In genomic region chr14:21406213-21406612, GRCh38 we compare ENCODE assay signal across 33 cellular contexts.
"Had no signal": no experiment of that assay in that cellular context is flagged by ENCODE, and none has a peak within 500 bp of the region (broad histone marks: within the 10 kb centered on the region; RNA-seq: fewer than 3 reads in every experiment).

No MANE protein-coding gene starts in this region.

- H3K4me3 ChIP-seq: adrenal gland, cardiac muscle cell had no signal

- H3K4me1 ChIP-seq: adrenal gland had no signal

- DNase-seq: activated B cell treated with CpG ODN at 0.5 μM for 24 hours; activated CD4-positive, alpha-beta memory T cell treated with anti-CD3 and anti-CD28 coated beads for 36 hours; activated CD4-positive, alpha-beta T cell treated with anti-CD3 and anti-CD28 coated beads for 4 hours; activated CD4-positive, alpha-beta T cell treated with anti-CD3 and anti-CD28 coated beads, Interleukin-2, amount 50 U/mL, for 1 hour; activated CD4-positive, alpha-beta T cell treated with anti-CD3 and anti-CD28 coated beads, Interleukin-2, amount 50 U/mL, for 4 hours; activated CD4-positive, CD25-positive, alpha-beta regulatory T cell treated with anti-CD3 and anti-CD28 coated beads, Interleukin-2, amount 50 U/mL, for 72 hours; activated CD8-positive, alpha-beta memory T cell treated with anti-CD3 and anti-CD28 coated beads, Interleukin-2, amount 50 U/mL, for 4 hours; activated CD8-positive, alpha-beta T cell treated with anti-CD3 and anti-CD28 coated beads for 36 hours; activated effector memory CD4-positive, alpha-beta T cell treated with anti-CD3 and anti-CD28 coated beads, Interleukin-2, amount 50 U/mL, for 16 hours; activated gamma-delta T cell treated with Interleukin-2 at 50 U/mL for 16 hours; activated naive CD4-positive, alpha-beta T cell; activated naive CD8-positive, alpha-beta T cell treated with anti-CD3 and anti-CD28 coated beads for 36 hours; activated T-cell treated with anti-CD3 and anti-CD28 coated beads for 4 hours; activated T-cell treated with anti-CD3 and anti-CD28 coated beads, Interleukin-2, amount 50 U/mL, for 1 hour; activated T-cell treated with anti-CD3 and anti-CD28 coated beads, Interleukin-2, amount 50 U/mL, for 72 hours; adrenal gland; amniotic stem cell; aorta; caudate nucleus; cerebellar nuclear complex; SW 1271; T-helper 1 cell; T-helper 2 cell; T-helper 9 cell had no signal

- H3K27ac Mint-ChIP-seq: activated B cell treated with CpG ODN at 0.5 μM for 24 hours; activated CD4-positive, alpha-beta memory T cell treated with anti-CD3 and anti-CD28 coated beads for 36 hours; activated CD8-positive, alpha-beta T cell treated with anti-CD3 and anti-CD28 coated beads for 36 hours; activated naive CD8-positive, alpha-beta T cell treated with anti-CD3 and anti-CD28 coated beads for 36 hours; activated T-helper 1 cell treated with anti-CD3 and anti-CD28 coated beads, Interleukin-12 subunit alpha, Interleukin-12 subunit beta, Interleukin-2, Interleukin-4 antibody, amounts not matched to agents 30 ng/mL and 10 ng/mL and 1 ng/mL, durations not matched to agents 14 hours and 24 hours and 36 hours; activated T-helper 17 cell treated with anti-CD3 and anti-CD28 coated beads, Interleukin-2, amount 50 U/mL, for 72 hours; brain; T-helper 1 cell treated with Interleukin-12 subunit alpha and Interleukin-12 subunit beta and Interleukin-4 antibody, amounts not matched to agents 30 μg/mL and 1 μg/mL, for 36 hours; T-helper 2 cell treated with Interferon-gamma antibody and Interleukin-4, amounts not matched to agents 5 μg/mL and 100 μg/mL, for 36 hours had no signal

- H3K4me3 Mint-ChIP-seq: activated B cell treated with CpG ODN at 0.5 μM for 24 hours; activated CD4-positive, alpha-beta memory T cell treated with anti-CD3 and anti-CD28 coated beads for 36 hours; activated CD8-positive, alpha-beta T cell treated with anti-CD3 and anti-CD28 coated beads for 36 hours; activated naive CD8-positive, alpha-beta T cell treated with anti-CD3 and anti-CD28 coated beads for 36 hours; activated T-cell treated with anti-CD3 and anti-CD28 coated beads, Interleukin-2, amount 50 U/mL, for 72 hours; activated T-helper 1 cell treated with anti-CD3 and anti-CD28 coated beads, Interleukin-12 subunit alpha, Interleukin-12 subunit beta, Interleukin-2, Interleukin-4 antibody, amounts not matched to agents 30 ng/mL and 10 ng/mL and 1 ng/mL, durations not matched to agents 14 hours and 24 hours and 36 hours; activated T-helper 17 cell treated with anti-CD3 and anti-CD28 coated beads, Interleukin-2, amount 50 U/mL, for 72 hours; brain; central memory CD8-positive, alpha-beta T cell; T-helper 1 cell treated with Interleukin-12 subunit alpha and Interleukin-12 subunit beta and Interleukin-4 antibody, amounts not matched to agents 30 μg/mL and 1 μg/mL, for 36 hours; T-helper 2 cell treated with Interferon-gamma antibody and Interleukin-4, amounts not matched to agents 5 μg/mL and 100 μg/mL, for 36 hours had no signal

- H3K27ac ChIP-seq: adrenal gland, cardiac muscle cell, VCaP had no signal

- H3K9me3 Mint-ChIP-seq: activated B cell treated with CpG ODN at 0.5 μM for 24 hours; activated CD4-positive, alpha-beta memory T cell treated with anti-CD3 and anti-CD28 coated beads for 36 hours; activated CD8-positive, alpha-beta T cell treated with anti-CD3 and anti-CD28 coated beads for 36 hours; activated naive CD4-positive, alpha-beta T cell treated with anti-CD3 and anti-CD28 coated beads, Interleukin-2, amount 50 U/mL, for 72 hours; activated naive CD8-positive, alpha-beta T cell treated with anti-CD3 and anti-CD28 coated beads for 36 hours; activated T-cell treated with anti-CD3 and anti-CD28 coated beads, Interleukin-2, amount 50 U/mL, for 72 hours; activated T-helper 1 cell treated with anti-CD3 and anti-CD28 coated beads, Interleukin-12 subunit alpha, Interleukin-12 subunit beta, Interleukin-2, Interleukin-4 antibody, amounts not matched to agents 30 ng/mL and 10 ng/mL and 1 ng/mL, durations not matched to agents 14 hours and 24 hours and 36 hours; activated T-helper 17 cell treated with anti-CD3 and anti-CD28 coated beads, Interleukin-2, amount 50 U/mL, for 72 hours; brain; central memory CD8-positive, alpha-beta T cell; T-helper 1 cell treated with Interleukin-12 subunit alpha and Interleukin-12 subunit beta and Interleukin-4 antibody, amounts not matched to agents 30 μg/mL and 1 μg/mL, for 36 hours; T-helper 2 cell treated with Interferon-gamma antibody and Interleukin-4, amounts not matched to agents 5 μg/mL and 100 μg/mL, for 36 hours had no signal

- H3K27me3 Mint-ChIP-seq: activated B cell treated with CpG ODN at 0.5 μM for 24 hours; activated CD4-positive, alpha-beta memory T cell treated with anti-CD3 and anti-CD28 coated beads for 36 hours; activated CD8-positive, alpha-beta T cell treated with anti-CD3 and anti-CD28 coated beads for 36 hours; activated naive CD8-positive, alpha-beta T cell treated with anti-CD3 and anti-CD28 coated beads for 36 hours; activated T-helper 17 cell treated with anti-CD3 and anti-CD28 coated beads, Interleukin-2, amount 50 U/mL, for 72 hours; brain; central memory CD8-positive, alpha-beta T cell had no signal

- H3K27me3 ChIP-seq: adrenal gland, cardiac muscle cell had no signal

- H3K4me1 Mint-ChIP-seq: activated B cell treated with CpG ODN at 0.5 μM for 24 hours; activated T-helper 17 cell treated with anti-CD3 and anti-CD28 coated beads, Interleukin-2, amount 50 U/mL, for 72 hours; brain; central memory CD8-positive, alpha-beta T cell had no signal

- H3K9me3 ChIP-seq: adrenal gland had no signal
